ENCODE assay signal across 31 cellular contexts in genomic region chr12:63961048-63961447, GRCh38.
"Had no signal": no experiment of that assay in that cellular context is flagged by ENCODE, and none has a peak within 500 bp of the region (broad histone marks: within the 10 kb centered on the region; RNA-seq: fewer than 3 reads in every experiment).

No MANE protein-coding gene starts in this region.

- H3K27ac Mint-ChIP-seq: activated B cell treated with CpG ODN at 0.5 μM for 24 hours; activated CD4-positive, alpha-beta memory T cell treated with anti-CD3 and anti-CD28 coated beads, Interleukin-2, amount 10 ng/mL, durations not matched to agents 7 days and 5 days; activated CD8-positive, alpha-beta memory T cell treated with anti-CD3 and anti-CD28 coated beads, Interleukin-2, amount 10 ng/mL, durations not matched to agents 7 days and 5 days; activated naive CD4-positive, alpha-beta T cell treated with anti-CD3 and anti-CD28 coated beads, Interleukin-2, amount 10 ng/mL, durations not matched to agents 7 days and 5 days; activated naive CD8-positive, alpha-beta T cell; activated naive CD8-positive, alpha-beta T cell treated with anti-CD3 and anti-CD28 coated beads, Interleukin-2, amount 50 U/mL, for 24 hours had no signal

- H3K4me1 Mint-ChIP-seq: activated B cell treated with CpG ODN at 0.5 μM for 24 hours; activated CD4-positive, alpha-beta memory T cell treated with anti-CD3 and anti-CD28 coated beads, Interleukin-2, amount 10 ng/mL, durations not matched to agents 7 days and 5 days; activated CD8-positive, alpha-beta memory T cell treated with anti-CD3 and anti-CD28 coated beads, Interleukin-2, amount 10 ng/mL, durations not matched to agents 7 days and 5 days; activated naive CD4-positive, alpha-beta T cell treated with anti-CD3 and anti-CD28 coated beads, Interleukin-2, amount 10 ng/mL, durations not matched to agents 7 days and 5 days; activated naive CD8-positive, alpha-beta T cell treated with anti-CD3 and anti-CD28 coated beads, Interleukin-2, amount 50 U/mL, for 24 hours had no signal

- ATAC-seq: activated CD8-positive, alpha-beta memory T cell treated with anti-CD3 and anti-CD28 coated beads, Interleukin-2, amount 10 ng/mL, durations not matched to agents 7 days and 5 days; activated naive CD8-positive, alpha-beta T cell treated with anti-CD3 and anti-CD28 coated beads, Interleukin-2, amount 50 U/mL, for 24 hours; Right ventricle myocardium inferior had no signal

- DNase-seq: activated B cell treated with CpG ODN at 0.5 μM for 24 hours; activated CD4-positive, alpha-beta memory T cell treated with anti-CD3 and anti-CD28 coated beads, Interleukin-2, amount 10 ng/mL, durations not matched to agents 7 days and 5 days; activated CD4-positive, alpha-beta T cell treated with anti-CD3 and anti-CD28 coated beads for 4 hours; activated CD4-positive, CD25-positive, alpha-beta regulatory T cell treated with anti-CD3 and anti-CD28 coated beads, Interleukin-2, amount 50 U/mL, for 72 hours; activated CD8-positive, alpha-beta memory T cell treated with anti-CD3 and anti-CD28 coated beads for 24 hours; activated CD8-positive, alpha-beta memory T cell treated with anti-CD3 and anti-CD28 coated beads, Interleukin-2, amount 10 ng/mL, durations not matched to agents 7 days and 5 days; activated CD8-positive, alpha-beta memory T cell treated with anti-CD3 and anti-CD28 coated beads, Interleukin-2, amount 50 U/mL, for 48 hours; activated effector memory CD4-positive, alpha-beta T cell treated with Interleukin-2 at 50 U/mL for 16 hours; activated naive CD4-positive, alpha-beta T cell treated with anti-CD3 and anti-CD28 coated beads, Interleukin-2, amount 10 ng/mL, durations not matched to agents 7 days and 5 days; activated naive CD8-positive, alpha-beta T cell treated with anti-CD3 and anti-CD28 coated beads, Interleukin-2, amount 50 U/mL, for 24 hours; activated T-cell treated with anti-CD3 and anti-CD28 coated beads, Interleukin-2, amount 50 U/mL, for 48 hours; anterior cingulate cortex; caudate nucleus; MM.1S; MV-4-11; NCI-H1092; NCI-H1436 treated with DMSO at 0.1 percent for 48 hours; NCI-H187; NCI-H2081; NCI-H345; NCI-H524 treated with DMSO at 0.1 percent for 48 hours; SW 1271; T-helper 1 cell; T-helper 2 cell; T-helper 9 cell had no signal

- H3K36me3 Mint-ChIP-seq: activated CD8-positive, alpha-beta memory T cell treated with anti-CD3 and anti-CD28 coated beads, Interleukin-2, amount 10 ng/mL, durations not matched to agents 7 days and 5 days; activated naive CD4-positive, alpha-beta T cell treated with anti-CD3 and anti-CD28 coated beads, Interleukin-2, amount 10 ng/mL, durations not matched to agents 7 days and 5 days; activated naive CD8-positive, alpha-beta T cell; brain had no signal

- H3K27ac ChIP-seq: KMS-11, RWPE1, VCaP had no signal

- H3K4me3 Mint-ChIP-seq: activated B cell treated with CpG ODN at 0.5 μM for 24 hours; activated CD4-positive, alpha-beta memory T cell treated with anti-CD3 and anti-CD28 coated beads, Interleukin-2, amount 10 ng/mL, durations not matched to agents 7 days and 5 days; activated CD8-positive, alpha-beta memory T cell treated with anti-CD3 and anti-CD28 coated beads, Interleukin-2, amount 10 ng/mL, durations not matched to agents 7 days and 5 days; activated naive CD4-positive, alpha-beta T cell treated with anti-CD3 and anti-CD28 coated beads, Interleukin-2, amount 10 ng/mL, durations not matched to agents 7 days and 5 days; activated naive CD8-positive, alpha-beta T cell; activated naive CD8-positive, alpha-beta T cell treated with anti-CD3 and anti-CD28 coated beads, Interleukin-2, amount 50 U/mL, for 24 hours; brain had no signal

- H3K4me2 ChIP-seq: KMS-11 had no signal

- H3K27me3 Mint-ChIP-seq: activated naive CD4-positive, alpha-beta T cell treated with anti-CD3 and anti-CD28 coated beads, Interleukin-2, amount 10 ng/mL, durations not matched to agents 7 days and 5 days; brain had no signal

- H3K9ac ChIP-seq: KMS-11 had no signal

- H3K9me3 Mint-ChIP-seq: activated B cell treated with CpG ODN at 0.5 μM for 24 hours; activated CD4-positive, alpha-beta memory T cell treated with anti-CD3 and anti-CD28 coated beads, Interleukin-2, amount 10 ng/mL, durations not matched to agents 7 days and 5 days; activated naive CD4-positive, alpha-beta T cell treated with anti-CD3 and anti-CD28 coated beads, Interleukin-2, amount 10 ng/mL, durations not matched to agents 7 days and 5 days; activated naive CD8-positive, alpha-beta T cell treated with anti-CD3 and anti-CD28 coated beads, Interleukin-2, amount 50 U/mL, for 24 hours; brain had no signal
